ENCODE assay signal across 8 cellular contexts in genomic region chr12:51270067-51270846, GRCh38. TPM values are rescaled to one million over a fixed set of nuclear protein-coding genes. Genes with fewer than 3 reads are reported as not detected.
DNase-seq lines count a peak whose midpoint lies in the region; ATAC-seq, FAIRE-seq and TF ChIP-seq lines count a peak whose summit lies in the region.

Gene SMAGP, minus strand, starts transcription at chr12:51270415. Its CDS starts 1,137 bp downstream, at chr12:51269278.

- no peaks in the 10 kb centered on the region; the same call in 2 of the 3 replicates for H3K9me3 Mint-ChIP-seq in GM23338
- H3K9me3 Mint-ChIP-seq in dendritic cell treated with granulocyte-macrophage colony-stimulating factor and Interleukin-4, amounts not matched to agents 40 ng/mL and 50 ng/mL, for 4 days, result no peaks in the 10 kb centered on the region

- H3K4me2 ChIP-seq in GM23338, result peak within 1 kb of the TSS; percentile 100
- peak within 1 kb of the TSS; percentile 93 for H3K4me2 ChIP-seq in HepG2 (ENCODE audit: low read depth, low read length)

- POLR2A ChIA-PET in HepG2 (lab: Yijun Ruan, JAX), result interaction anchor here (0.7 to 2.4 kb wide), 6 partner anchors 32 to 553 kb away, joined by 3 to 20 read pairs (median 3); partner anchors contain the start of genes CSRNP2 and DAZAP2

- peak within 1 kb of the TSS; percentile 82 for H3K27ac Mint-ChIP-seq in GM23338
- peak within 1 kb of the TSS; percentile 74 for H3K27ac Mint-ChIP-seq in dendritic cell treated with granulocyte-macrophage colony-stimulating factor and Interleukin-4, amounts not matched to agents 40 ng/mL and 50 ng/mL, for 4 days

- peaks cover 21% of the 10 kb centered on the region for H3K27me3 Mint-ChIP-seq in GM23338 (ENCODE audit: insufficient read depth, low read depth, poor library complexity)
- peaks cover 45% of the 10 kb centered on the region for H3K27me3 Mint-ChIP-seq in dendritic cell treated with granulocyte-macrophage colony-stimulating factor and Interleukin-4, amounts not matched to agents 40 ng/mL and 50 ng/mL, for 4 days

- H3K4me3 ChIP-seq in GM23338, result peak within 1 kb of the TSS; percentile 91
- peak within 1 kb of the TSS; percentile 69 for H3K4me3 ChIP-seq in MG63
- peak within 1 kb of the TSS; percentile 67 to 78 (median 69) for H3K4me3 ChIP-seq in HepG2 (replicated peaks in 1 of 3; ENCODE audit: insufficient read depth in 1 of 3, low read depth in 2 of 3, low read length in 3 of 3)

- CTCF ChIA-PET in HepG2 (lab: Yijun Ruan, JAX; ENCODE audit: low intra/inter-chr PET ratio, low total read pairs), result interaction anchor here (2.7 kb wide), 1 partner anchor 71 kb away, joined by 22 read pairs; no protein-coding TSS in a partner anchor

- peak within 1 kb of the TSS; percentile 99 for H2AFZ ChIP-seq in GM23338
- peak within 1 kb of the TSS; percentile 71 for H2AFZ ChIP-seq in HepG2 (ENCODE audit: low read length)

- H3K27ac ChIP-seq in GM23338 (ENCODE audit: low read depth) (no peak within 1 kb of the TSS), HepG2 (ENCODE audit: extremely low read length, insufficient read depth, low read length) (peak within 1 kb of the TSS; percentile 70)

- H3K9me3 ChIP-seq in MG63 (no peaks in the 10 kb centered on the region), HepG2 (ENCODE audit: low read length) (no peaks in the 10 kb centered on the region)

- H3K36me3 ChIP-seq in GM23338 (ENCODE audit: insufficient read depth) (0 out of 2 replicates have a peak, but pooled peaks cover under 1% of the 10 kb centered on the region), MG63 (no peaks in the 10 kb centered on the region), HepG2 (replicated peaks in 1 of 2; ENCODE audit: control insufficient read depth in 1 of 2, insufficient read depth in 2 of 2, low read length in 2 of 2) (no peaks in the 10 kb centered on the region; a peak in 1 of 5 replicates)

- DNase-seq in G401 (ENCODE audit: low spot score) (peak; percentile 31), GM23338 (ENCODE audit: low spot score) (peak; percentile 91), MG63 (peak; percentile 59), HepG2 (ENCODE audit: low spot score) (peak; percentile 40)
- peak in 3 of 4 experiments; percentile 6 to 14 (median 12) for DNase-seq in activated CD4-positive, CD25-positive, alpha-beta regulatory T cell (lab: John Stamatoyannopoulos, UW)
- DNase-seq in stimulated activated CD8-positive, alpha-beta memory T cell treated with anti-CD3 and anti-CD28 coated beads, Interleukin-15, amount 100 ng/mL, for 4 hours (ENCODE audit: low read depth in 2 of 2), result peak; percentile 4 to 32

- no peaks in the 10 kb centered on the region for H3F3A ChIP-seq in GM23338 (replicated peaks; ENCODE audit: low read depth)

- peak within 1 kb of the TSS; percentile 93 for H3K4me3 Mint-ChIP-seq in GM23338
- peak within 1 kb of the TSS; percentile 81 for H3K4me3 Mint-ChIP-seq in dendritic cell treated with granulocyte-macrophage colony-stimulating factor and Interleukin-4, amounts not matched to agents 40 ng/mL and 50 ng/mL, for 4 days

- H3K4me1 Mint-ChIP-seq in GM23338, result peaks cover 19% of the 10 kb centered on the region
- peaks cover 20% of the 10 kb centered on the region for H3K4me1 Mint-ChIP-seq in dendritic cell treated with granulocyte-macrophage colony-stimulating factor and Interleukin-4, amounts not matched to agents 40 ng/mL and 50 ng/mL, for 4 days (ENCODE audit: low read depth)

- H3K79me2 ChIP-seq in GM23338 (replicated peaks; ENCODE audit: insufficient read depth) (no peaks in the 10 kb centered on the region), HepG2 (ENCODE audit: insufficient read depth, low read length) (no peaks in the 10 kb centered on the region)

- BruUV-seq in HepG2 (replicated peaks; lab: Mats Ljungman, UMichigan), result no TSS peak

- H3K9ac ChIP-seq in HepG2 (ENCODE audit: insufficient read depth, low read depth, low read length), result peak within 1 kb of the TSS; percentile 55

- peak in 1 of 2 experiments; percentile 44; a peak in 2 of 4 replicates for TF ChIP-seq POLR2A in HepG2 (IDR thresholded peaks at IDR 0.05; ENCODE audit: insufficient read depth in 1 of 2, low read depth in 2 of 2, low read length in 2 of 2)

- FAIRE-seq in HepG2 (lab: Jason Lieb, UNC), result no peak

- 0 out of 2 replicates have a peak, but pooled peaks cover 5% of the 10 kb centered on the region for H3K4me1 ChIP-seq in GM23338 (ENCODE audit: insufficient read depth)
- H3K4me1 ChIP-seq in HepG2 (ENCODE audit: insufficient read depth, low read length), result peaks cover 25% of the 10 kb centered on the region

- TF ChIP-seq CTCF in GM23338 (conservative IDR thresholded peaks at IDR 0.05; ENCODE audit: low read depth in 2 of 2) (no peak), HepG2 (CRISPR knock-in tag; IDR thresholded peaks at IDR 0.05) (peak; percentile 45; the same call in 1 of the 2 replicates)

- H3K36me3 Mint-ChIP-seq in GM23338 (ENCODE audit: low read depth), result no peaks in the 10 kb centered on the region; the same call in 2 of the 3 replicates
- H3K36me3 Mint-ChIP-seq in dendritic cell treated with granulocyte-macrophage colony-stimulating factor and Interleukin-4, amounts not matched to agents 40 ng/mL and 50 ng/mL, for 4 days (ENCODE audit: low read depth), result no peaks in the 10 kb centered on the region

- in situ Hi-C loops in G401 (cut with HindIII; ENCODE audit: low sequenced_read_pairs) (no loop called here), HepG2 (cut with HindIII; ENCODE audit: extremely low pct_ligation_motif_present, low pct_unique_long_range_greater_than_20kb) (no loop called here)

- H4K20me1 ChIP-seq in GM23338 (replicated peaks; ENCODE audit: insufficient read depth) (no peaks in the 10 kb centered on the region), HepG2 (ENCODE audit: insufficient read depth, low read length) (no peaks in the 10 kb centered on the region)

- intact Hi-C loops in dendritic cell treated with granulocyte-macrophage colony-stimulating factor and Interleukin-4, amounts not matched to agents 40 ng/mL and 50 ng/mL, for 4 days (cut with micrococcal nuclease), result no loop called here
- intact Hi-C loops in HepG2 (cut with micrococcal nuclease; ENCODE audit: unreplicated experiment), result no loop called here

- peaks cover 18% of the 10 kb centered on the region for H3K27me3 ChIP-seq in GM23338 (ENCODE audit: insufficient read depth)
- H3K27me3 ChIP-seq in MG63, result no peaks in the 10 kb centered on the region
- H3K27me3 ChIP-seq in HepG2 (ENCODE audit: control insufficient read depth in 1 of 2, insufficient read depth in 2 of 2, low read length in 2 of 2), result no peaks in the 10 kb centered on the region

- no peak for TF ChIP-seq RAD21 in HepG2 (CRISPR knock-in tag; IDR thresholded peaks at IDR 0.05)

- no peak for TF ChIP-seq EP300 in HepG2 (IDR thresholded peaks at IDR 0.05; ENCODE audit: low read depth in 2 of 2, low read length in 2 of 2)
- TF ChIP-seq EP300 in HepG2 (CRISPR knock-in tag; IDR thresholded peaks at IDR 0.05; ENCODE audit: borderline replicate concordance), result no peak

- H3K9me2 ChIP-seq in GM23338 (ENCODE audit: insufficient read depth), result no peaks in the 10 kb centered on the region

- ATAC-seq in GM23338 (peak; percentile 70), HepG2 (peak; percentile 83), GM18870 (IDR thresholded peaks at IDR 0.05; ENCODE audit: unreplicated experiment) (no peak)

- WGBS in HepG2 (ENCODE audit: low lambda C conversion rate), result under 1% methylated on average over 40 of the region's 79 CpGs

TF ChIP-seq in GM23338, 12 proteins besides CTCF, POLR2A, EP300 and RAD21 (continues in another document):
- TF ChIP-seq CREB1 (CRISPR knock-in tag; IDR thresholded peaks at IDR 0.05; ENCODE audit: low read depth) (peak; percentile 57; the same call in 1 of the 2 replicates), EZH2 (IDR thresholded peaks at IDR 0.05; ENCODE audit: low read depth, unreplicated experiment) (no peak)

TF ChIP-seq in HepG2, 621 proteins besides CTCF, POLR2A, EP300 and RAD21 (continues in another document):
- TF ChIP-seq ZNF619 (CRISPR knock-in tag; IDR thresholded peaks at IDR 0.05) (no peak), NR2F2 (IDR thresholded peaks at IDR 0.05; ENCODE audit: borderline replicate concordance, low read depth) (no peak), CENPT (CRISPR knock-in tag; IDR thresholded peaks at IDR 0.05; ENCODE audit: low read depth) (no peak)

RNA-seq across cellular contexts. Expression of gene SMAGP, which starts in this region (rescaled TPM):
- total RNA-seq in G401 (2014; rRNA removed; shearing (Covaris generic)), result 2.7 and 7.5 TPM in 2 replicates
- 7.1 and 8.2 TPM in 2 replicates for total RNA-seq in GM23338 (2014; rRNA removed; shearing (Covaris generic))
- 3.9 and 4.7 TPM in 2 replicates for polyA plus RNA-seq in GM23338 (2016; fragmentation: Nextera tagmentation; extraction: Ambion mirVana)
- 2.1 and 20.1 TPM in 2 replicates for total RNA-seq in MG63 (2014; rRNA removed; shearing (Covaris generic); ENCODE audit: low replicate concordance)
- total RNA-seq in HepG2 (2016; rRNA removed; fragmentation: Illumina TruSeq; extraction: Trizol), result 9.2 and 9.4 TPM in 2 replicates
- 8.8 and 9.7 TPM in 2 replicates for total RNA-seq in HepG2 (2016; cell fraction: cytosol; rRNA removed; fragmentation: Illumina TruSeq; extraction: Trizol; ENCODE audit: low read depth)
- 9.1 and 13.6 TPM in 2 replicates for total RNA-seq in HepG2 (2016; cell fraction: insoluble cytoplasmic fraction; rRNA removed; fragmentation: Illumina TruSeq; extraction: Trizol)
- total RNA-seq in HepG2 (2016; cell fraction: membrane; rRNA removed; fragmentation: Illumina TruSeq; extraction: Trizol), result 14.6 and 18.5 TPM in 2 replicates
- total RNA-seq in HepG2 (2016; cell fraction: nucleus; rRNA removed; fragmentation: Illumina TruSeq; extraction: Trizol), result 7.2 and 9.3 TPM in 2 replicates
- 9.0 and 9.2 TPM in 2 replicates for polyA plus RNA-seq in HepG2 (2011; rRNA removed)
- polyA plus RNA-seq in HepG2 (2011; cell fraction: cytosol; rRNA removed), result 6.6 and 9.5 TPM in 2 replicates
- 2.7 and 5.8 TPM in 2 replicates for polyA plus RNA-seq in HepG2 (2011; cell fraction: nucleus; rRNA removed)
- 4.8 and 5.7 TPM in 2 replicates for polyA plus RNA-seq in HepG2 (2012)
- polyA plus RNA-seq in HepG2 (2016; cell fraction: cytosol; fragmentation: Illumina TruSeq; extraction: Trizol; ENCODE audit: low read depth), result 18.2 and 25.0 TPM in 2 replicates
- 16.4 and 20.9 TPM in 2 replicates for polyA plus RNA-seq in HepG2 (2016; cell fraction: insoluble cytoplasmic fraction; fragmentation: Illumina TruSeq; extraction: Trizol; ENCODE audit: low read depth)
- 27.7 and 33.2 TPM in 2 replicates for polyA plus RNA-seq in HepG2 (2016; cell fraction: membrane; fragmentation: Illumina TruSeq; extraction: Trizol; ENCODE audit: low read depth)
- 13.7 and 15.1 TPM in 2 replicates for polyA plus RNA-seq in HepG2 (2016; cell fraction: nucleus; fragmentation: Illumina TruSeq; extraction: Trizol; ENCODE audit: insufficient read depth, low read depth)
- polyA minus RNA-seq in HepG2 (2011; rRNA and poly(A)+ RNA removed; ENCODE audit: low replicate concordance), result 6.2 and 13.0 TPM in 2 replicates
- polyA minus RNA-seq in HepG2 (2011; cell fraction: cytosol; rRNA and poly(A)+ RNA removed), result 1.6 and 1.8 TPM in 2 replicates
- polyA minus RNA-seq in HepG2 (2011; cell fraction: nucleus; rRNA and poly(A)+ RNA removed), result 3.0 and 3.2 TPM in 2 replicates

Comparison
In these comparisons a context has a peak if more than half of its experiments do, and no peak if none do; other contexts are left out.
1. DNase-seq: peak in every context shown above with its lines; median percentile 91 in GM23338; 59 in MG63; 40 in HepG2; 31 in G401; 18 in stimulated activated CD8-positive, alpha-beta memory T cell treated with anti-CD3 and anti-CD28 coated beads, Interleukin-15, amount 100 ng/mL, for 4 hours; 12 in activated CD4-positive, CD25-positive, alpha-beta regulatory T cell.